ENCODE assay signal across 8 cellular contexts in the genomic region with DNA sequence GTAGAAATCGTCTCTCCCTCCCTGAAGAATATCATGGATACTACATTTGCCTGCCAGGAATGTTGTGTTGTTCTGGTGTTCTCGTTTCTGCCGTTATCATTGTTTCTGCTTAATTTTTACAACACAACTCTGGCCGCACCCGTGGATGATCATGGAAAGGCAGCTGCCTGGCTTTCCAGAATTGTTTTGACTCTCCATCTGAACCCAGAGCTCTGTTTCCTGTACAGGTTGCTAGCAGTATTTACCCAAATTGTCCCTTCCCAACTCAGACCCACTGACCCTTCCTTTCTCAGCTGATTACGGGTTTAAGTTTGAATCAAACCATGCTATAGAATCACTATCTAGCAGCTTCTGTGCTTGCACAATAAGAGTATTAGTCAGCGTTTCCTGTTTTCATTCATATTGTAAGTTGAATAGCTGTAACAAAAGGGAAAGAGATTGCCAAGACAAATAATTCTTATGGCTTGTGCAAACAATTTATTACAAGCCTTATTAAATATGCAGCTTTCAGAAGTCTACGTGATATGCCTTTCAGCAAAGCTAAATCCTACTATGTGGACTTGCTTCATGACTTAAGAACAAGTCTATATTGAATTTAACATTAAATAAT.
A peak's percentile ranks its signal among the peaks of the same experiment; 100 is the strongest.
DNase-seq lines count a peak whose midpoint lies in the region; ATAC-seq and TF ChIP-seq lines count a peak whose summit lies in the region.

No MANE protein-coding gene starts in this region.

- no peak overlapping the region for H2AFZ ChIP-seq in smooth muscle cell (ENCODE audit: low read depth)

- 70% methylated on average over 8 of the region's 8 CpGs for WGBS in smooth muscle cell (ENCODE audit: low lambda C conversion rate)

- H3K4me2 ChIP-seq in smooth muscle cell, result no peak overlapping the region

- no peak overlapping the region for H3K27ac ChIP-seq in smooth muscle cell (ENCODE audit: low read depth)

- peak overlapping the region; percentile 36 for H3K4me3 ChIP-seq in adipocyte (ENCODE audit: low read length)
- H3K4me3 ChIP-seq in smooth muscle cell, result no peak overlapping the region

- H3K27me3 ChIP-seq in adipocyte (replicated peaks; ENCODE audit: control insufficient read depth, insufficient read depth, low read length), result no peaks in the 10 kb centered on the region
- no peaks in the 10 kb centered on the region for H3K27me3 ChIP-seq in smooth muscle cell (ENCODE audit: low read depth)

- peaks cover 43% of the 10 kb centered on the region for H3K4me1 ChIP-seq in adipocyte (ENCODE audit: control insufficient read depth, insufficient read depth, low read length)
- no peaks in the 10 kb centered on the region for H3K4me1 ChIP-seq in smooth muscle cell (ENCODE audit: low read depth)

- H3K36me3 ChIP-seq in adipocyte (ENCODE audit: control insufficient read depth, insufficient read depth, low read length, severe bottlenecking) (no peaks in the 10 kb centered on the region), smooth muscle cell (ENCODE audit: low read depth) (no peaks in the 10 kb centered on the region)

- DNase-seq in EH (ENCODE audit: low read depth) (peak; percentile 92), NCI-H1105 (lab: John Stamatoyannopoulos, UW) (peak; percentile 62), adipocyte (ENCODE audit: low read depth) (peak; percentile 96), kidney tubule cell (ENCODE audit: low spot score) (peak; percentile 28), smooth muscle cell (lab: John Stamatoyannopoulos, UW; ENCODE audit: unreplicated experiment) (no peak), NCI-H1694 (lab: John Stamatoyannopoulos, UW) (no peak)

- no peaks in the 10 kb centered on the region for H3K79me2 ChIP-seq in smooth muscle cell (ENCODE audit: low read depth)

- ATAC-seq in GM21515 (IDR thresholded peaks at IDR 0.05; ENCODE audit: unreplicated experiment) (no peak), HG02884 (IDR thresholded peaks at IDR 0.05; ENCODE audit: unreplicated experiment) (no peak)

- no peaks in the 10 kb centered on the region for H3F3A ChIP-seq in smooth muscle cell (ENCODE audit: low read depth)

- H3K9ac ChIP-seq in adipocyte (ENCODE audit: low read length) (peak overlapping the region; percentile 51), smooth muscle cell (ENCODE audit: low read depth) (no peak overlapping the region)

- TF ChIP-seq CTCF in smooth muscle cell (IDR thresholded peaks at IDR 0.05; ENCODE audit: borderline replicate concordance, insufficient read depth, poor library complexity, severe bottlenecking), result no peak

- H4K20me1 ChIP-seq in smooth muscle cell (ENCODE audit: low read depth), result peaks cover 3% of the 10 kb centered on the region

- no peaks in the 10 kb centered on the region for H3K9me3 ChIP-seq in adipocyte (ENCODE audit: control insufficient read depth, low read length)
- no peaks in the 10 kb centered on the region for H3K9me3 ChIP-seq in smooth muscle cell (replicated peaks; ENCODE audit: low read depth)

Comparison
In these comparisons a context has a peak if more than half of its experiments do, and no peak if none do; other contexts are left out.
1. DNase-seq: peak in EH (single experiment), NCI-H1105 (single experiment), adipocyte (single experiment) and kidney tubule cell (single experiment); none in smooth muscle cell (single experiment) and NCI-H1694 (single experiment).